1 cellular context compared by ENCODE assay signal in the genomic region with DNA sequence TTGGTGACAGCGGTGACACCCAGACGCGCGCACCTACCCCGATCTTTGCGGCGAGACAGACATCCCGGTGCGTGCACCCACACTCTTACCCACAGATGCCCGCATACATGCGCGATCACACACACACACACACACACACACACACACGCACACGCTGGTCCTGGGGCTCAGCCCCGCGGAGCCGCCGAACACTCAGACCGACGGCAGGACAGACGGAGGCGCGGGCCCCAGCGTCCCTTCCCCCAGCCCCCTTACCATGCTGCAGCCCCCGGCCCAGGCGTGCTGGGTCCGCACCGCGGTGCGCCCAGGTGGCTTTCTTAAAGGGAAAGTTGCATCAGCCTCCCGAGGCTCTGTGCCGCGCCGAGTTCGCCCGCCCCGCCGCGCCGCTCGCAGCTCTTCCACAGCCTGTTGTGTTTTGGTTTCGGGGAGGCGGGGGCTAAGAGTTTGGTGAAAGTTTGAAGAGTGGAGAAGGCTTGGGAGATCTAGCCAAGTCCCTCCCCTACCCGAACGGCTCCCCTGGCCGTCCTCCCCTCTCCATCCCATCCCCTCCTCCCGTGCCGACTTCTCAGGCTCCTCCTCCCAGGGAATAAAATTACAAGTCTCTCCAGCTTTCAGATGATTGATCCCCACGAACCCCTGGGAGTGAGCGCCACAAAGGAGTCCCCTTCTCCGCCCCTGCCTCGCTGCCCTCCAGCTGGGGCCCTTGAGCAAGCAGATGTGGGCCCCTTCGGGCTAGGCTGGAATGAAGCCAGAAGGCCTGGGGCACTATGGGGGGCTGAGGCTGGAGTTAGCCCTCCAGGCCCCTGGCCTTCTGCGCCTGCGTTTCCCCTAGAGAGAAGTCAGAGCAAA.
TF ChIP-seq lines count a peak whose summit lies in the region.

SLC6A9 (minus strand) TSS at position 412 of the 849 bp plus-strand sequence. CDS start 7,185 bp downstream, outside the sequence.

TF ChIP-seq in K562, 482 proteins besides CTCF, POLR2A, EP300 and RAD21 (continued from another document):
- TF ChIP-seq ZNF830 (CRISPR knock-in tag; IDR thresholded peaks at IDR 0.05) (peak; percentile 16; the same call in 1 of the 2 replicates), FOXK2 (conservative IDR thresholded peaks at IDR 0.05 in 1 of 2, IDR thresholded peaks at IDR 0.05 in 1 of 2; ENCODE audit: low read depth in 2 of 2) (no peak), TARDBP (IDR thresholded peaks at IDR 0.05) (0 out of 2 replicates have a peak, but pooled peaks have one; percentile 32), FIP1L1 (IDR thresholded peaks at IDR 0.05; ENCODE audit: low read depth, low read length, poor library complexity, severe bottlenecking) (peak; percentile 53), U2AF2 (optimal IDR thresholded peaks at IDR 0.05; ENCODE audit: low read depth, low read length) (no peak), FOSL1 (tag; conservative IDR thresholded peaks at IDR 0.05) (no peak), ZFP91 (CRISPR knock-in tag; IDR thresholded peaks at IDR 0.05) (peak; percentile 85), ZNF561 (CRISPR knock-in tag; conservative IDR thresholded peaks at IDR 0.05) (no peak), KAT8 (IDR thresholded peaks at IDR 0.05; ENCODE audit: low read depth) (no peak), MBD1 (CRISPR knock-in tag; IDR thresholded peaks at IDR 0.05) (no peak), SIX5 (IDR thresholded peaks at IDR 0.05; ENCODE audit: borderline replicate concordance in 1 of 2, insufficient read depth in 1 of 2, low read depth in 1 of 2, low read length in 2 of 2) (no peak), BRD4 (IDR thresholded peaks at IDR 0.05) (peak; percentile 87; the same call in 1 of the 2 replicates)
- TF ChIP-seq, protein P1, sequence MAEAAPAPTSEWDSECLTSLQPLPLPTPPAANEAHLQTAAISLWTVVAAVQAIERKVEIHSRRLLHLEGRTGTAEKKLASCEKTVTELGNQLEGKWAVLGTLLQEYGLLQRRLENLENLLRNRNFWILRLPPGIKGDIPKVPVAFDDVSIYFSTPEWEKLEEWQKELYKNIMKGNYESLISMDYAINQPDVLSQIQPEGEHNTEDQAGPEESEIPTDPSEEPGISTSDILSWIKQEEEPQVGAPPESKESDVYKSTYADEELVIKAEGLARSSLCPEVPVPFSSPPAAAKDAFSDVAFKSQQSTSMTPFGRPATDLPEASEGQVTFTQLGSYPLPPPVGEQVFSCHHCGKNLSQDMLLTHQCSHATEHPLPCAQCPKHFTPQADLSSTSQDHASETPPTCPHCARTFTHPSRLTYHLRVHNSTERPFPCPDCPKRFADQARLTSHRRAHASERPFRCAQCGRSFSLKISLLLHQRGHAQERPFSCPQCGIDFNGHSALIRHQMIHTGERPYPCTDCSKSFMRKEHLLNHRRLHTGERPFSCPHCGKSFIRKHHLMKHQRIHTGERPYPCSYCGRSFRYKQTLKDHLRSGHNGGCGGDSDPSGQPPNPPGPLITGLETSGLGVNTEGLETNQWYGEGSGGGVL (CRISPR knock-in tag; IDR thresholded peaks at IDR 0.05), result no peak
